In genomic region chr1:184388671-184389292, GRCh38 we compare ENCODE assay signal across 9 cellular contexts. TPM values are rescaled to one million over a fixed set of nuclear protein-coding genes. Genes with fewer than 3 reads are reported as not detected.
DNase-seq lines count a peak whose midpoint lies in the region; ATAC-seq, FAIRE-seq and TF ChIP-seq lines count a peak whose summit lies in the region.
"Had no signal": no experiment of that assay in that cellular context is flagged by ENCODE, and none has a peak within 500 bp of the region (broad histone marks: within the 10 kb centered on the region; RNA-seq: fewer than 3 reads in every experiment).

No MANE protein-coding gene starts in this region.

- peak overlapping the region; percentile 87 for H3K9ac ChIP-seq in adipocyte (ENCODE audit: low read length)

- TF ChIP-seq EP300 in A549 (IDR thresholded peaks at IDR 0.05) = no peak

- H3F3A ChIP-seq in GM23338 (replicated peaks; ENCODE audit: low read depth) = no peaks in the 10 kb centered on the region

- peaks cover 28% of the 10 kb centered on the region for H4K20me1 ChIP-seq in GM23338 (replicated peaks; ENCODE audit: insufficient read depth)

- no peak for TF ChIP-seq POLR2A in A549 (IDR thresholded peaks at IDR 0.05; ENCODE audit: low read length)

- 64% methylated on average over 5 of the region's 5 CpGs for WGBS in A549 (ENCODE audit: missing lambda C conversion rate)

- no peak for ATAC-seq in A549
- ATAC-seq in GM23338 = no peak
- ATAC-seq in lower lobe of right lung = no peak

- TF ChIP-seq RAD21 in A549 (conservative IDR thresholded peaks at IDR 0.05 in 1 of 2, IDR thresholded peaks at IDR 0.05 in 1 of 2) = no peak

- POLR2A ChIA-PET in A549 (lab: Yijun Ruan, JAX) = no interaction called here

- no peak for TF ChIP-seq CTCF in A549 (IDR thresholded peaks at IDR 0.05)
- TF ChIP-seq CTCF in GM23338 (conservative IDR thresholded peaks at IDR 0.05; ENCODE audit: low read depth in 2 of 2) = no peak
- TF ChIP-seq CTCF in lower lobe of right lung (IDR thresholded peaks at IDR 0.05) = no peak

- H3K36me3 ChIP-seq in GM23338 (ENCODE audit: insufficient read depth) (no peaks in the 10 kb centered on the region), adipocyte (ENCODE audit: control insufficient read depth, insufficient read depth, low read length, severe bottlenecking) (no peaks in the 10 kb centered on the region), lower lobe of right lung (no peaks in the 10 kb centered on the region)

- H3K9me3 Mint-ChIP-seq in GM23338 = no peaks in the 10 kb centered on the region; the same call in 2 of the 3 replicates

- H3K27ac Mint-ChIP-seq in GM23338 = no peak overlapping the region

- no peak for DNase-seq in A549 (ENCODE audit: low read depth in 1 of 2, low spot score in 1 of 2)
- DNase-seq in GM23338 (ENCODE audit: low spot score) = no peak
- no peak for DNase-seq in adipocyte (ENCODE audit: low read depth)
- no peak for DNase-seq in lower lobe of right lung
- no peak for DNase-seq in A172 (ENCODE audit: low spot score)
- no peak for DNase-seq in midbrain (lab: John Stamatoyannopoulos, UW)
- no peak for DNase-seq in DMS 273 treated with DMSO at 0.1 percent for 48 hours (lab: John Stamatoyannopoulos, UW)
- no peak for DNase-seq in activated effector memory CD4-positive, alpha-beta T cell treated with anti-CD3 and anti-CD28 coated beads, Interleukin-2, amount 50 U/mL, for 16 hours
- DNase-seq: NCI-H1436 treated with DMSO at 0.1 percent for 48 hours had no signal

- peaks cover 8% of the 10 kb centered on the region for H3K27me3 Mint-ChIP-seq in GM23338 (ENCODE audit: insufficient read depth, low read depth, poor library complexity)

- H3K27me3 ChIP-seq in GM23338 (ENCODE audit: insufficient read depth) = peaks cover 9% of the 10 kb centered on the region; the same call in 1 of the 2 replicates
- no peaks in the 10 kb centered on the region for H3K27me3 ChIP-seq in adipocyte (replicated peaks; ENCODE audit: control insufficient read depth, insufficient read depth, low read length)
- no peaks in the 10 kb centered on the region for H3K27me3 ChIP-seq in lower lobe of right lung (ENCODE audit: low read depth)

- CTCF ChIA-PET in A549 (lab: Yijun Ruan, JAX) = interaction anchor here (1.2 to 3.5 kb wide), 4 partner anchors 9 to 275 kb away, joined by 3 to 13 read pairs (median 3); no protein-coding TSS in a partner anchor

- no peak for FAIRE-seq in A549 (lab: Jason Lieb, UNC)

- H3K9me3 ChIP-seq in A549 (no peaks in the 10 kb centered on the region), adipocyte (ENCODE audit: control insufficient read depth, low read length) (no peaks in the 10 kb centered on the region), lower lobe of right lung (no peaks in the 10 kb centered on the region)

- intact Hi-C loops in lower lobe of right lung (cut with DNase I) = no loop called here

- no peak overlapping the region for H2AFZ ChIP-seq in GM23338

- peak overlapping the region; percentile 89 for H3K4me3 Mint-ChIP-seq in GM23338

- H3K27ac ChIP-seq in A549 (no peak overlapping the region), GM23338 (ENCODE audit: low read depth) (no peak overlapping the region), lower lobe of right lung (peak overlapping the region; percentile 77)

- H3K4me1 ChIP-seq in A549 = peaks cover 21% of the 10 kb centered on the region
- peaks cover 60% of the 10 kb centered on the region for H3K4me1 ChIP-seq in GM23338 (ENCODE audit: insufficient read depth)
- peaks cover 35% of the 10 kb centered on the region for H3K4me1 ChIP-seq in adipocyte (ENCODE audit: control insufficient read depth, insufficient read depth, low read length)
- peaks cover 40% of the 10 kb centered on the region for H3K4me1 ChIP-seq in lower lobe of right lung

- peaks cover 63% of the 10 kb centered on the region for H3K79me2 ChIP-seq in GM23338 (replicated peaks; ENCODE audit: insufficient read depth)

- H3K4me2 ChIP-seq in A549 (peak overlapping the region; percentile 91), GM23338 (peak overlapping the region; percentile 94)

- H3K36me3 Mint-ChIP-seq in GM23338 (ENCODE audit: low read depth) = no peaks in the 10 kb centered on the region; the same call in 2 of the 3 replicates

- H3K4me3 ChIP-seq in A549 (peak overlapping the region; percentile 79), GM23338 (peak overlapping the region; percentile 94), adipocyte (ENCODE audit: low read length) (peak overlapping the region; percentile 89), lower lobe of right lung (peak overlapping the region; percentile 77)

- H3K4me1 Mint-ChIP-seq in GM23338 = peaks cover 55% of the 10 kb centered on the region

- H3K9me2 ChIP-seq in GM23338 (ENCODE audit: insufficient read depth) = no peaks in the 10 kb centered on the region

TF ChIP-seq in A549, 52 proteins besides CTCF, POLR2A, EP300 and RAD21:
- TF ChIP-seq JUNB (IDR thresholded peaks at IDR 0.05) = no peak
- TF ChIP-seq HOXB13 (CRISPR knock-in tag; IDR thresholded peaks at IDR 0.05; ENCODE audit: low read depth) = no peak
- no peak for TF ChIP-seq FOSL2 (IDR thresholded peaks at IDR 0.05)
- TF ChIP-seq FOSL2 (CRISPR knock-in tag; IDR thresholded peaks at IDR 0.05) = no peak

TF ChIP-seq in GM23338, 12 proteins besides CTCF, POLR2A, EP300 and RAD21 (continues in another document):
- TF ChIP-seq ZNF331 (CRISPR knock-in tag; IDR thresholded peaks at IDR 0.05; ENCODE audit: low read depth) (no peak), REST (IDR thresholded peaks at IDR 0.05; ENCODE audit: unreplicated experiment) (no peak), JUNB (IDR thresholded peaks at IDR 0.05; ENCODE audit: unreplicated experiment) (no peak), ETS1 (IDR thresholded peaks at IDR 0.05) (no peak), ZNF114 (CRISPR knock-in tag; IDR thresholded peaks at IDR 0.05) (no peak)

RNA-seq across cellular contexts. Expression of gene C1orf21, which starts 2.0 kb away (rescaled TPM):
- 9.6 and 11.6 TPM in 2 replicates for polyA plus RNA-seq in A549 (2011; rRNA removed)
- polyA plus RNA-seq in A549 (2012; cell fraction: cytosol; rRNA removed) = 2.5 and 2.6 TPM in 2 replicates
- 0.43 and 0.93 TPM in 2 replicates for polyA plus RNA-seq in A549 (2012; cell fraction: nucleus; rRNA removed)
- 9.7 to 11.4 TPM (median 10.8 TPM) in 3 replicates for polyA plus RNA-seq in A549 (2017; fragmentation: RNase III; extraction: RNeasy Plus Mini Kit Qiagen cat#74134 plus additional on column Dnase treatment)
- polyA minus RNA-seq in A549 (2011; rRNA and poly(A)+ RNA removed) = 1.3 and 1.6 TPM in 2 replicates
- 28.0 and 34.2 TPM in 2 replicates for total RNA-seq in GM23338 (2014; rRNA removed; shearing (Covaris generic))
- polyA plus RNA-seq in GM23338 (2016; fragmentation: Nextera tagmentation; extraction: Ambion mirVana) = 38.1 and 40.4 TPM in 2 replicates
- total RNA-seq in lower lobe of right lung = 70.8 TPM
- 21.2 and 26.1 TPM in 2 replicates for total RNA-seq in A172 (2014; rRNA removed; shearing (Covaris generic))
